Comparison of ENCODE assay signal across 21 cellular contexts in genomic region chr3:127065138-127065427, GRCh38.
"Had no signal": no experiment of that assay in that cellular context is flagged by ENCODE, and none has a peak within 500 bp of the region (broad histone marks: within the 10 kb centered on the region; RNA-seq: fewer than 3 reads in every experiment).

No MANE protein-coding gene starts in this region.

- H3K9ac ChIP-seq: KMS-11 had no signal

- H3K9me3 Mint-ChIP-seq: activated naive CD4-positive, alpha-beta T cell treated with anti-CD3 and anti-CD28 coated beads, Interleukin-2, amount 50 U/mL, for 72 hours; T-helper 1 cell treated with Interleukin-12 subunit alpha and Interleukin-12 subunit beta and Interleukin-4 antibody, amounts not matched to agents 30 μg/mL and 1 μg/mL, for 36 hours had no signal

- H3K4me2 ChIP-seq: KMS-11 had no signal

- H3K36me3 ChIP-seq: adrenal gland, breast epithelium, Peyer's patch had no signal

- H3K27ac Mint-ChIP-seq: activated CD8-positive, alpha-beta T cell treated with anti-CD3 and anti-CD28 coated beads, Interleukin-2, amount 10 ng/mL, durations not matched to agents 7 days and 5 days; activated naive CD4-positive, alpha-beta T cell treated with anti-CD3 and anti-CD28 coated beads, Interleukin-2, amount 50 U/mL, for 72 hours; T-helper 1 cell treated with Interleukin-12 subunit alpha and Interleukin-12 subunit beta and Interleukin-4 antibody, amounts not matched to agents 30 μg/mL and 1 μg/mL, for 36 hours had no signal

- H3K27ac ChIP-seq: adrenal gland, KMS-11, Peyer's patch had no signal

- DNase-seq: activated CD4-positive, alpha-beta T cell treated with anti-CD3 and anti-CD28 coated beads for 48 hours; activated CD4-positive, alpha-beta T cell treated with anti-CD3 and anti-CD28 coated beads, Interleukin-2, amount 50 U/mL, for 4 hours; activated CD4-positive, CD25-positive, alpha-beta regulatory T cell treated with anti-CD3 and anti-CD28 coated beads, Interleukin-2, amount 50 U/mL, for 72 hours; activated CD8-positive, alpha-beta memory T cell treated with anti-CD3 and anti-CD28 coated beads, Interleukin-2, amount 50 U/mL, for 48 hours; activated CD8-positive, alpha-beta T cell treated with anti-CD3 and anti-CD28 coated beads, Interleukin-2, amount 10 ng/mL, durations not matched to agents 7 days and 5 days; activated naive CD4-positive, alpha-beta T cell treated with Interleukin-2 at 50 U/mL for 16 hours; activated T-cell treated with anti-CD3 and anti-CD28 coated beads, Interleukin-2, amount 50 U/mL, for 1 hour; adrenal gland; caudate nucleus; NCI-H1092 treated with DMSO at 0.1 percent for 48 hours; NCI-H1417 treated with DMSO at 0.1 percent for 48 hours; NCI-H1694 treated with DMSO at 0.1 percent for 48 hours; NCI-H2029 treated with DMSO at 0.1 percent for 48 hours; NCI-H446; NCI-H524; SHP77 treated with DMSO at 0.1 percent for 48 hours had no signal

- H3K4me3 ChIP-seq: adrenal gland, breast epithelium, Peyer's patch had no signal

- H3K4me3 Mint-ChIP-seq: activated CD8-positive, alpha-beta T cell treated with anti-CD3 and anti-CD28 coated beads, Interleukin-2, amount 10 ng/mL, durations not matched to agents 7 days and 5 days; T-helper 1 cell treated with Interleukin-12 subunit alpha and Interleukin-12 subunit beta and Interleukin-4 antibody, amounts not matched to agents 30 μg/mL and 1 μg/mL, for 36 hours had no signal

- H3K4me1 ChIP-seq: adrenal gland, breast epithelium, Peyer's patch had no signal

- H3K9me3 ChIP-seq: adrenal gland, breast epithelium, Peyer's patch had no signal

- H3K36me3 Mint-ChIP-seq: activated naive CD4-positive, alpha-beta T cell treated with anti-CD3 and anti-CD28 coated beads, Interleukin-2, amount 50 U/mL, for 72 hours had no signal

- ATAC-seq: activated CD8-positive, alpha-beta T cell treated with anti-CD3 and anti-CD28 coated beads, Interleukin-2, amount 10 ng/mL, durations not matched to agents 7 days and 5 days had no signal

- H3K27me3 ChIP-seq: breast epithelium, Peyer's patch had no signal
